Comparison of ENCODE assay signal across 2 cellular contexts in the genomic region with DNA sequence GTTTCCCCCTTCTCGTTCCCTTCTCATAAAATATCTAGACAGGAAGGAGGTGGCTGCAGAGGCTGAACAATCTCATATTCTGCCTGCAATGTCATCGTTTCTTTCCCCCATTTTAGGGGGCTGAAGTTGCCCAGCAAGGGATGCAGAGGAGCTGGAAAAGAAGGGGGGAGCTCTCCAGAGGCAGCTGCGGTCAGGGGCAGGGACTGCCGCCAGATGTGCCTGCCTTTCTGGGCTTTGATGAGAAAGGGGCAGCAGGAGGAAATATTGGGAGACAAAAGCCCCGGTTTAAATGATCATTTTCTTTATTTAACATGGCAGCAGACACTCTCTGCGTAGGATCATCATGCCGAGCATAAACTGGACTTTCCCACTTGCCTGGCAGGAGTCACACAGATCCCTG.
TF ChIP-seq lines count a peak whose summit lies in the region.

No MANE protein-coding gene starts in this region.

TF ChIP-seq in GM23338, 12 proteins besides CTCF, POLR2A, EP300 and RAD21 (continues in another document):
- TF ChIP-seq EZH2phosphoT487 (IDR thresholded peaks at IDR 0.05; ENCODE audit: unreplicated experiment): no peak
- no peak for TF ChIP-seq CREB1 (CRISPR knock-in tag; IDR thresholded peaks at IDR 0.05; ENCODE audit: low read depth)
- no peak for TF ChIP-seq JUNB (IDR thresholded peaks at IDR 0.05; ENCODE audit: unreplicated experiment)
- TF ChIP-seq POLR2AphosphoS5 (IDR thresholded peaks at IDR 0.05; ENCODE audit: low read depth): no peak
- TF ChIP-seq REST (IDR thresholded peaks at IDR 0.05; ENCODE audit: unreplicated experiment): no peak
- no peak for TF ChIP-seq ZNF114 (CRISPR knock-in tag; IDR thresholded peaks at IDR 0.05)
- TF ChIP-seq, protein P1, sequence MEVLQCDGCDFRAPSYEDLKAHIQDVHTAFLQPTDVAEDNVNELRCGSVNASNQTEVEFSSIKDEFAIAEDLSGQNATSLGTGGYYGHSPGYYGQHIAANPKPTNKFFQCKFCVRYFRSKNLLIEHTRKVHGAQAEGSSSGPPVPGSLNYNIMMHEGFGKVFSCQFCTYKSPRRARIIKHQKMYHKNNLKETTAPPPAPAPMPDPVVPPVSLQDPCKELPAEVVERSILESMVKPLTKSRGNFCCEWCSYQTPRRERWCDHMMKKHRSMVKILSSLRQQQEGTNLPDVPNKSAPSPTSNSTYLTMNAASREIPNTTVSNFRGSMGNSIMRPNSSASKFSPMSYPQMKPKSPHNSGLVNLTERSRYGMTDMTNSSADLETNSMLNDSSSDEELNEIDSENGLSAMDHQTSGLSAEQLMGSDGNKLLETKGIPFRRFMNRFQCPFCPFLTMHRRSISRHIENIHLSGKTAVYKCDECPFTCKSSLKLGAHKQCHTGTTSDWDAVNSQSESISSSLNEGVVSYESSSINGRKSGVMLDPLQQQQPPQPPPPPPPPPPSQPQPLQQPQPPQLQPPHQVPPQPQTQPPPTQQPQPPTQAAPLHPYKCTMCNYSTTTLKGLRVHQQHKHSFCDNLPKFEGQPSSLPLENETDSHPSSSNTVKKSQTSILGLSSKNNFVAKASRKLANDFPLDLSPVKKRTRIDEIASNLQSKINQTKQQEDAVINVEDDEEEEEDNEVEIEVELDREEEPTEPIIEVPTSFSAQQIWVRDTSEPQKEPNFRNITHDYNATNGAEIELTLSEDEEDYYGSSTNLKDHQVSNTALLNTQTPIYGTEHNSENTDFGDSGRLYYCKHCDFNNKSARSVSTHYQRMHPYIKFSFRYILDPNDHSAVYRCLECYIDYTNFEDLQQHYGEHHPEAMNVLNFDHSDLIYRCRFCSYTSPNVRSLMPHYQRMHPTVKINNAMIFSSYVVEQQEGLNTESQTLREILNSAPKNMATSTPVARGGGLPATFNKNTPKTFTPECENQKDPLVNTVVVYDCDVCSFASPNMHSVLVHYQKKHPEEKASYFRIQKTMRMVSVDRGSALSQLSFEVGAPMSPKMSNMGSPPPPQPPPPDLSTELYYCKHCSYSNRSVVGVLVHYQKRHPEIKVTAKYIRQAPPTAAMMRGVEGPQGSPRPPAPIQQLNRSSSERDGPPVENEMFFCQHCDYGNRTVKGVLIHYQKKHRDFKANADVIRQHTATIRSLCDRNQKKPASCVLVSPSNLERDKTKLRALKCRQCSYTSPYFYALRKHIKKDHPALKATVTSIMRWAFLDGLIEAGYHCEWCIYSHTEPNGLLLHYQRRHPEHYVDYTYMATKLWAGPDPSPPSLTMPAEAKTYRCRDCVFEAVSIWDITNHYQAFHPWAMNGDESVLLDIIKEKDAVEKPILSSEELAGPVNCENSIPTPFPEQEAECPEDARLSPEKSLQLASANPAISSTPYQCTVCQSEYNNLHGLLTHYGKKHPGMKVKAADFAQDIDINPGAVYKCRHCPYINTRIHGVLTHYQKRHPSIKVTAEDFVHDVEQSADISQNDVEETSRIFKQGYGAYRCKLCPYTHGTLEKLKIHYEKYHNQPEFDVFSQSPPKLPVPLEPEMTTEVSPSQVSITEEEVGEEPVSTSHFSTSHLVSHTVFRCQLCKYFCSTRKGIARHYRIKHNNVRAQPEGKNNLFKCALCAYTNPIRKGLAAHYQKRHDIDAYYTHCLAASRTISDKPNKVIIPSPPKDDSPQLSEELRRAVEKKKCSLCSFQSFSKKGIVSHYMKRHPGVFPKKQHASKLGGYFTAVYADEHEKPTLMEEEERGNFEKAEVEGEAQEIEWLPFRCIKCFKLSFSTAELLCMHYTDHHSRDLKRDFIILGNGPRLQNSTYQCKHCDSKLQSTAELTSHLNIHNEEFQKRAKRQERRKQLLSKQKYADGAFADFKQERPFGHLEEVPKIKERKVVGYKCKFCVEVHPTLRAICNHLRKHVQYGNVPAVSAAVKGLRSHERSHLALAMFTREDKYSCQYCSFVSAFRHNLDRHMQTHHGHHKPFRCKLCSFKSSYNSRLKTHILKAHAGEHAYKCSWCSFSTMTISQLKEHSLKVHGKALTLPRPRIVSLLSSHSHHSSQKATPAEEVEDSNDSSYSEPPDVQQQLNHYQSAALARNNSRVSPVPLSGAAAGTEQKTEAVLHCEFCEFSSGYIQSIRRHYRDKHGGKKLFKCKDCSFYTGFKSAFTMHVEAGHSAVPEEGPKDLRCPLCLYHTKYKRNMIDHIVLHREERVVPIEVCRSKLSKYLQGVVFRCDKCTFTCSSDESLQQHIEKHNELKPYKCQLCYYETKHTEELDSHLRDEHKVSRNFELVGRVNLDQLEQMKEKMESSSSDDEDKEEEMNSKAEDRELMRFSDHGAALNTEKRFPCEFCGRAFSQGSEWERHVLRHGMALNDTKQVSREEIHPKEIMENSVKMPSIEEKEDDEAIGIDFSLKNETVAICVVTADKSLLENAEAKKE (CRISPR knock-in tag; IDR thresholded peaks at IDR 0.05): no peak
- TF ChIP-seq ZNF331 (CRISPR knock-in tag; IDR thresholded peaks at IDR 0.05; ENCODE audit: low read depth): no peak
- TF ChIP-seq NANOG (IDR thresholded peaks at IDR 0.05; ENCODE audit: borderline replicate concordance): no peak
- TF ChIP-seq, protein P2, sequence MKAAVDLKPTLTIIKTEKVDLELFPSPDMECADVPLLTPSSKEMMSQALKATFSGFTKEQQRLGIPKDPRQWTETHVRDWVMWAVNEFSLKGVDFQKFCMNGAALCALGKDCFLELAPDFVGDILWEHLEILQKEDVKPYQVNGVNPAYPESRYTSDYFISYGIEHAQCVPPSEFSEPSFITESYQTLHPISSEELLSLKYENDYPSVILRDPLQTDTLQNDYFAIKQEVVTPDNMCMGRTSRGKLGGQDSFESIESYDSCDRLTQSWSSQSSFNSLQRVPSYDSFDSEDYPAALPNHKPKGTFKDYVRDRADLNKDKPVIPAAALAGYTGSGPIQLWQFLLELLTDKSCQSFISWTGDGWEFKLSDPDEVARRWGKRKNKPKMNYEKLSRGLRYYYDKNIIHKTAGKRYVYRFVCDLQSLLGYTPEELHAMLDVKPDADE (IDR thresholded peaks at IDR 0.05): no peak

TF ChIP-seq in SK-N-SH treated with all-trans-retinoic acid at 6 μM for 48 hours, 23 proteins besides CTCF, POLR2A, EP300 and RAD21:
- TF ChIP-seq PATZ1 (CRISPR knock-in tag; IDR thresholded peaks at IDR 0.05; ENCODE audit: borderline replicate concordance): no peak
- no peak for TF ChIP-seq OSR1 (CRISPR knock-in tag; IDR thresholded peaks at IDR 0.05)
- TF ChIP-seq ESRRG (CRISPR knock-in tag; IDR thresholded peaks at IDR 0.05): no peak
- no peak for TF ChIP-seq ZNF565 (CRISPR knock-in tag; conservative IDR thresholded peaks at IDR 0.05; ENCODE audit: low read depth)
- TF ChIP-seq, protein P3, sequence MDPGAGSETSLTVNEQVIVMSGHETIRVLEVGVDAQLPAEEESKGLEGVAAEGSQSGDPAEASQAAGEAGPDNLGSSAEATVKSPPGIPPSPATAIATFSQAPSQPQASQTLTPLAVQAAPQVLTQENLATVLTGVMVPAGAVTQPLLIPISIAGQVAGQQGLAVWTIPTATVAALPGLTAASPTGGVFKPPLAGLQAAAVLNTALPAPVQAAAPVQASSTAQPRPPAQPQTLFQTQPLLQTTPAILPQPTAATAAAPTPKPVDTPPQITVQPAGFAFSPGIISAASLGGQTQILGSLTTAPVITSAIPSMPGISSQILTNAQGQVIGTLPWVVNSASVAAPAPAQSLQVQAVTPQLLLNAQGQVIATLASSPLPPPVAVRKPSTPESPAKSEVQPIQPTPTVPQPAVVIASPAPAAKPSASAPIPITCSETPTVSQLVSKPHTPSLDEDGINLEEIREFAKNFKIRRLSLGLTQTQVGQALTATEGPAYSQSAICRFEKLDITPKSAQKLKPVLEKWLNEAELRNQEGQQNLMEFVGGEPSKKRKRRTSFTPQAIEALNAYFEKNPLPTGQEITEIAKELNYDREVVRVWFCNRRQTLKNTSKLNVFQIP (CRISPR knock-in tag; IDR thresholded peaks at IDR 0.05; ENCODE audit: borderline replicate concordance, low read depth): no peak
- no peak for TF ChIP-seq TCF4 (CRISPR knock-in tag; IDR thresholded peaks at IDR 0.05; ENCODE audit: borderline replicate concordance)
- TF ChIP-seq GLIS3 (CRISPR knock-in tag; IDR thresholded peaks at IDR 0.05): no peak
- TF ChIP-seq RARB (CRISPR knock-in tag; IDR thresholded peaks at IDR 0.05): no peak
- TF ChIP-seq PPARA (CRISPR knock-in tag; IDR thresholded peaks at IDR 0.05; ENCODE audit: borderline replicate concordance): no peak
- TF ChIP-seq ZC3H10 (CRISPR knock-in tag; IDR thresholded peaks at IDR 0.05): no peak
TF ChIP-seq in SK-N-SH treated with all-trans-retinoic acid at 6 μM for 48 hours: peak in this region for 0.
